ENCODE assay signal across 8 cellular contexts in the genomic region with DNA sequence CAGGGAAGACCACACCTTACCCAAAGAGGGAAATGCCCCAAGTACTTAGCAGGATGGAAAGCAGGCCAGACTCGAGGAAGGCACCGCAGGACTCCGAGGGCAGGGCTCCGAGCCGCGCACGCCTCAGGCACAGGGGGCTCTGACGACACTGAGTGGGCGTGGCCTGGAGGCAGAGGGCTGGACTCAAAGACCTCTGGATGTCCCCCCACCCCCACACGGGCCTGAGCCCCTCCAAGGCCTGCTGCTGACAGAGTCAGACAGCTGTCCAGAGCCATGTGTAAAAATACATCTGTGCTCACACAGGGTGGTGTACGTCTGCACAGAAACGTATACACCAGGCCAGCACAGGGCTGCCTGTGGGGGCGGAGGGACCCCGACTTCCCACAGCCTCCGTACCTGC. TPM values are rescaled to one million over a fixed set of nuclear protein-coding genes. Genes with fewer than 3 reads are reported as not detected.
DNase-seq lines count a peak whose midpoint lies in the region; ATAC-seq, FAIRE-seq and TF ChIP-seq lines count a peak whose summit lies in the region.

No MANE protein-coding gene starts in this region.

- H4K20me1 ChIP-seq in PC-3 (ENCODE audit: low read length) (peaks cover 27% of the 10 kb centered on the region), GM12878 (ENCODE audit: control insufficient read depth, insufficient read depth) (no peaks in the 10 kb centered on the region; the same call in 1 of the 2 replicates)

- no peak overlapping the region for H2AFZ ChIP-seq in PC-3 (ENCODE audit: low read length)
- H2AFZ ChIP-seq in GM12878 (ENCODE audit: control insufficient read depth, low read depth, low read length) = no peak overlapping the region

- TF ChIP-seq CTCF in PC-3 (conservative IDR thresholded peaks at IDR 0.05; ENCODE audit: low read depth, low read length) (no peak), GM12878 (IDR thresholded peaks at IDR 0.05 in 2 of 3, conservative IDR thresholded peaks at IDR 0.05 in 1 of 3; ENCODE audit: control insufficient read depth in 2 of 3, extremely low read depth in 1 of 3, insufficient read depth in 1 of 3, low read depth in 3 of 3, low read length in 3 of 3) (no peak)

- TF ChIP-seq POLR2A in GM12878 (IDR thresholded peaks at IDR 0.05; ENCODE audit: low read depth, low read length) = 0 out of 2 replicates have a peak, but pooled peaks have one; percentile 19

- peak; percentile 57 for FAIRE-seq in GM12878 (lab: Jason Lieb, UNC)

- WGBS in GM12878 (ENCODE audit: insufficient coverage, insufficient replicate concordance, low lambda C conversion rate, missing lambda C conversion rate) = 45% methylated on average over 15 of the region's 15 CpGs

- TSS peak; percentile 56 for BruUV-seq in PC-3 (replicated peaks; lab: Mats Ljungman, UMichigan)
- BruUV-seq in GM12878 (replicated peaks; lab: Mats Ljungman, UMichigan) = TSS peak; percentile 66

- DNase-seq in GM19238 (ENCODE audit: insufficient read length, low spot score) (peak; percentile 70), PC-3 (peak; percentile 39), GM12878 (ENCODE audit: low read depth, low spot score) (no peak), NOMO-1 treated with dmso at 0.1 percent for 144 hours (lab: John Stamatoyannopoulos, UW; ENCODE audit: unreplicated experiment) (no peak)
- DNase-seq in stimulated activated CD4-positive, alpha-beta T cell treated with anti-CD3 and anti-CD28 coated beads, Interleukin-15, amount 100 ng/mL, for 24 hours = peak; percentile 74

- ATAC-seq in PC-3 (peak; percentile 9), GM12878 (peak; percentile 50), HG03196 (IDR thresholded peaks at IDR 0.05; ENCODE audit: unreplicated experiment) (no peak), GM18907 (IDR thresholded peaks at IDR 0.05; ENCODE audit: unreplicated experiment) (no peak)

- H3K79me2 ChIP-seq in PC-3 (ENCODE audit: low read length) = peaks cover 56% of the 10 kb centered on the region
- peaks cover 26% of the 10 kb centered on the region for H3K79me2 ChIP-seq in GM12878 (ENCODE audit: control insufficient read depth, insufficient read depth, low read length)

- no peaks in the 10 kb centered on the region for H3F3A ChIP-seq in PC-3 (ENCODE audit: low read length, unreplicated experiment)

- H3K9ac ChIP-seq in PC-3 (ENCODE audit: low read length) (peak overlapping the region; percentile 78), GM12878 (ENCODE audit: control insufficient read depth, insufficient read depth, low read length) (peak overlapping the region; percentile 87), iPS-20b (ENCODE audit: low read depth, low read length) (peak overlapping the region; percentile 58; the same call in 1 of the 2 replicates)

- H3K9me3 ChIP-seq in PC-3 (ENCODE audit: low read length) = no peaks in the 10 kb centered on the region
- no peaks in the 10 kb centered on the region for H3K9me3 ChIP-seq in GM12878 (replicated peaks; ENCODE audit: control insufficient read depth, insufficient read depth, low read length)
- H3K9me3 ChIP-seq in iPS-20b (ENCODE audit: insufficient read depth, low read depth, low read length) = no peaks in the 10 kb centered on the region

- RAD21 ChIA-PET in GM12878 (lab: Charles Lee; ENCODE audit: unreplicated experiment) = no interaction called here

- no peaks in the 10 kb centered on the region for H3K27me3 ChIP-seq in PC-3 (ENCODE audit: low read length)
- peaks cover 0 to 3% of the 10 kb centered on the region in 2 experiments; a peak in 1 of 4 replicates for H3K27me3 ChIP-seq in GM12878 (replicated peaks in 1 of 2; ENCODE audit: control insufficient read depth in 2 of 2, insufficient read depth in 2 of 2, low read length in 1 of 2)
- H3K27me3 ChIP-seq in iPS-20b (ENCODE audit: insufficient read depth, low read length) = peaks cover 51% of the 10 kb centered on the region

- H3K27ac ChIP-seq in PC-3 (ENCODE audit: low read length) (no peak overlapping the region), GM12878 (ENCODE audit: control insufficient read depth, insufficient read depth) (0 out of 2 replicates have a peak overlapping the region, but pooled peaks have one; percentile 47), iPS-20b (ENCODE audit: low read length) (no peak overlapping the region)

- no peak for TF ChIP-seq EP300 in GM12878 (IDR thresholded peaks at IDR 0.05; ENCODE audit: borderline replicate concordance in 1 of 2, control insufficient read depth in 1 of 2, low read depth in 2 of 2, low read length in 2 of 2)

- H3K36me3 ChIP-seq in PC-3 (ENCODE audit: low read depth, low read length) = peaks cover 4% of the 10 kb centered on the region; the same call in 1 of the 2 replicates
- peaks cover 0 to 3% of the 10 kb centered on the region in 2 experiments; a peak in 2 of 4 replicates for H3K36me3 ChIP-seq in GM12878 (ENCODE audit: control insufficient read depth in 2 of 2, insufficient read depth in 2 of 2, low read length in 1 of 2)
- H3K36me3 ChIP-seq in iPS-20b (ENCODE audit: insufficient read depth, low read depth, low read length) = no peaks in the 10 kb centered on the region; the same call in 1 of the 2 replicates

- H3K9me2 ChIP-seq in PC-3 (replicated peaks; ENCODE audit: low read length) = no peaks in the 10 kb centered on the region

- SMC1A ChIA-PET in GM12878 (lab: Charles Lee; ENCODE audit: uncharacterized antibody, unreplicated experiment) = no interaction called here

- POLR2A ChIA-PET in PC-3 (lab: Charles Lee; ENCODE audit: unreplicated experiment) = no interaction called here
- POLR2A ChIA-PET in GM12878 (lab: Charles Lee) = no interaction called here

- in situ Hi-C loops in GM12878 (cut with MboI) = no loop called here

- H3K4me1 ChIP-seq in PC-3 (ENCODE audit: insufficient read depth, low read length) (peaks cover 17% of the 10 kb centered on the region), GM12878 (ENCODE audit: control insufficient read depth, insufficient read depth, low read length) (peaks cover 19% of the 10 kb centered on the region), iPS-20b (ENCODE audit: insufficient read depth, low read length) (peaks cover 10% of the 10 kb centered on the region; the same call in 1 of the 2 replicates)

- H3K4me3 ChIP-seq in PC-3 (ENCODE audit: low read length) (peak overlapping the region; percentile 77), GM12878 (peak overlapping the region; percentile 68), iPS-20b (ENCODE audit: low read length) (peak overlapping the region; percentile 75)

- CTCF ChIA-PET in PC-3 (lab: Charles Lee) (interaction anchor here (0.6 kb wide), 1 partner anchor 40 kb away, joined by 3 read pairs; no protein-coding TSS in a partner anchor), GM12878 (lab: Yijun Ruan, JAX) (interaction anchor here (0.8 to 1.4 kb wide), 4 partner anchors 23 to 136 kb away, joined by 3 to 4 read pairs (median 3); a partner anchor contains a TSS)

- TF ChIP-seq RAD21 in GM12878 (IDR thresholded peaks at IDR 0.05; ENCODE audit: insufficient read depth, low read depth, low read length) = no peak

- intact Hi-C loops in PC-3 (cut with micrococcal nuclease) (no loop called here), GM12878 (cut with micrococcal nuclease; ENCODE audit: unreplicated experiment) (no loop called here)

- peak overlapping the region; percentile 95 for H3K4me2 ChIP-seq in PC-3 (ENCODE audit: low read length)
- H3K4me2 ChIP-seq in GM12878 (ENCODE audit: control insufficient read depth, insufficient read depth) = peak overlapping the region; percentile 98

RNA-seq across cellular contexts. Expression of a gene that starts 1.4 kb away (rescaled TPM):
- total RNA-seq in PC-3 (2014; rRNA removed) (196 and 212 TPM in 2 replicates), GM12878 (2014; rRNA removed) (70.8 and 83.6 TPM in 2 replicates), GM12878 (2014; rRNA removed; fragmentation: Illumina TruSeq; extraction: Trizol) (55.9 and 62.4 TPM in 2 replicates), GM12878 (2021) (102 and 110 TPM in 2 replicates)
- 49.2 and 56.5 TPM in 2 replicates for total RNA-seq in GM12878 (2013; cell fraction: nucleolus; rRNA removed)
- 19.1 TPM for polyA plus RNA-seq in GM12878 (2011; ENCODE audit: low read depth)
- polyA plus RNA-seq in GM12878 (2011; rRNA removed) (44.8 and 70.3 TPM in 2 replicates), GM12878 (2014; fragmentation: Illumina TruSeq; extraction: Trizol) (19.3 and 55.4 TPM in 2 replicates), GM12878 (2014; fragmentation: Nextera tagmentation; extraction: Ambion mirVana) (1 to 10 TPM in 1 of 2 experiments, under 1 TPM in 1; 0.63 to 1.4 TPM), GM12878 (2014; rRNA removed) (92.3 and 101 TPM in 2 replicates), GM12878 (2016; fragmentation: Nextera tagmentation; extraction: Ambion mirVana) (1 to 10 TPM; 9.0 to 9.2 TPM)
- 99.2 and 131 TPM in 2 replicates for polyA plus RNA-seq in GM12878 (2011; cell fraction: cytosol; rRNA removed)
- polyA plus RNA-seq in GM12878 (2011; cell fraction: nucleus; rRNA removed) = 234 and 307 TPM in 2 replicates
- polyA plus RNA-seq in GM12878 (2012) = 50.8 and 57.6 TPM in 2 replicates
- 64.3 and 96.2 TPM in 2 replicates for polyA minus RNA-seq in GM12878 (2011; rRNA and poly(A)+ RNA removed)
- 42.0 and 48.6 TPM in 2 replicates for polyA minus RNA-seq in GM12878 (2011; cell fraction: cytosol; rRNA and poly(A)+ RNA removed)
- polyA minus RNA-seq in GM12878 (2011; cell fraction: nucleus; rRNA and poly(A)+ RNA removed) = 23.0 and 34.0 TPM in 2 replicates

RNA-seq across cellular contexts. Expression of a gene that starts 6.8 kb away (rescaled TPM):
- total RNA-seq in PC-3 (2014; rRNA removed) (9.2 and 11.3 TPM in 2 replicates), GM12878 (2014; rRNA removed) (0.33 and 0.68 TPM in 2 replicates), GM12878 (2014; rRNA removed; fragmentation: Illumina TruSeq; extraction: Trizol) (0.46 and 0.54 TPM in 2 replicates), GM12878 (2021) (1.2 and 1.3 TPM in 2 replicates)
- total RNA-seq in GM12878 (2013; cell fraction: nucleolus; rRNA removed) = 1.8 and 3.7 TPM in 2 replicates
- 0.07 TPM for polyA plus RNA-seq in GM12878 (2011; ENCODE audit: low read depth)
- polyA plus RNA-seq in GM12878 (2011; rRNA removed) (0.10 and 0.22 TPM in 2 replicates), GM12878 (2014; fragmentation: Illumina TruSeq; extraction: Trizol) (0.13 TPM in 1 of 2 replicates, not detected in the other), GM12878 (2014; fragmentation: Nextera tagmentation; extraction: Ambion mirVana) (under 1 TPM in 1 of 2 experiments, not detected in 1; 0.05 TPM), GM12878 (2014; rRNA removed) (0.51 and 0.94 TPM in 2 replicates), GM12878 (2016; fragmentation: Nextera tagmentation; extraction: Ambion mirVana) (under 1 TPM in 1 of 2 experiments, not detected in 1; 0.23 TPM)
- polyA plus RNA-seq in GM12878 (2011; cell fraction: cytosol; rRNA removed) = 0.36 and 0.38 TPM in 2 replicates
- polyA plus RNA-seq in GM12878 (2011; cell fraction: nucleus; rRNA removed) = 0.61 and 0.97 TPM in 2 replicates
- 0.27 and 0.28 TPM in 2 replicates for polyA plus RNA-seq in GM12878 (2012)
- 0.44 and 1.7 TPM in 2 replicates for polyA minus RNA-seq in GM12878 (2011; rRNA and poly(A)+ RNA removed)
- 0.53 TPM in 1 of 2 replicates, not detected in the other for polyA minus RNA-seq in GM12878 (2011; cell fraction: cytosol; rRNA and poly(A)+ RNA removed)
- polyA minus RNA-seq in GM12878 (2011; cell fraction: nucleus; rRNA and poly(A)+ RNA removed) = 2.9 and 3.4 TPM in 2 replicates

RNA-seq across cellular contexts. Expression of a gene that starts 41.2 kb away (rescaled TPM):
- 375 and 519 TPM in 2 replicates for total RNA-seq in PC-3 (2014; rRNA removed)
- total RNA-seq in GM12878 (2013; cell fraction: nucleolus; rRNA removed) = 37.5 and 51.8 TPM in 2 replicates
- total RNA-seq in GM12878 (2014; rRNA removed) = 182 and 197 TPM in 2 replicates
- 18.8 and 26.6 TPM in 2 replicates for total RNA-seq in GM12878 (2014; rRNA removed; fragmentation: Illumina TruSeq; extraction: Trizol)
- 128 and 137 TPM in 2 replicates for total RNA-seq in GM12878 (2021)
- 32.1 TPM for polyA plus RNA-seq in GM12878 (2011; ENCODE audit: low read depth)
- 29.6 and 75.5 TPM in 2 replicates for polyA plus RNA-seq in GM12878 (2011; rRNA removed)
- polyA plus RNA-seq in GM12878 (2011; cell fraction: cytosol; rRNA removed) = 159 and 299 TPM in 2 replicates
- 166 and 180 TPM in 2 replicates for polyA plus RNA-seq in GM12878 (2011; cell fraction: nucleus; rRNA removed)
- 63.7 and 67.4 TPM in 2 replicates for polyA plus RNA-seq in GM12878 (2012)
- polyA plus RNA-seq in GM12878 (2014; fragmentation: Illumina TruSeq; extraction: Trizol) = 4.0 and 7.6 TPM in 2 replicates
- 10 to 100 TPM in 1 of 2 experiments, 1 to 10 TPM in 1; 4.6 to 30.6 TPM for polyA plus RNA-seq in GM12878 (2014; fragmentation: Nextera tagmentation; extraction: Ambion mirVana)
- 173 and 207 TPM in 2 replicates for polyA plus RNA-seq in GM12878 (2014; rRNA removed)
- 100 to 1,000 TPM; 270 to 282 TPM for polyA plus RNA-seq in GM12878 (2016; fragmentation: Nextera tagmentation; extraction: Ambion mirVana)
- polyA minus RNA-seq in GM12878 (2011; rRNA and poly(A)+ RNA removed) = 23.3 and 46.5 TPM in 2 replicates
- polyA minus RNA-seq in GM12878 (2011; cell fraction: cytosol; rRNA and poly(A)+ RNA removed) = 29.1 and 29.4 TPM in 2 replicates
- 18.7 and 28.8 TPM in 2 replicates for polyA minus RNA-seq in GM12878 (2011; cell fraction: nucleus; rRNA and poly(A)+ RNA removed)

Comparison
In these comparisons a context has a peak if more than half of its experiments do, and no peak if none do; other contexts are left out.
1. DNase-seq: peak in GM19238 (single experiment), PC-3 (single experiment) and stimulated activated CD4-positive, alpha-beta T cell treated with anti-CD3 and anti-CD28 coated beads, Interleukin-15, amount 100 ng/mL, for 24 hours (single experiment); none in GM12878 (single experiment) and NOMO-1 treated with dmso at 0.1 percent for 144 hours (single experiment).
2. ATAC-seq: peak in PC-3 (single experiment) and GM12878 (single experiment); none in HG03196 (single experiment) and GM18907 (single experiment).
3. Peak in every context shown above with its lines, with median percentiles within 50 percentile points of each other: H3K4me3 ChIP-seq and H3K9ac ChIP-seq.